9 cellular contexts compared by ENCODE assay signal in genomic region chr12:59040651-59041050, GRCh38.
DNase-seq lines count a peak whose midpoint lies in the region; ATAC-seq and TF ChIP-seq lines count a peak whose summit lies in the region.
"Had no signal": no experiment of that assay in that cellular context is flagged by ENCODE, and none has a peak within 500 bp of the region (broad histone marks: within the 10 kb centered on the region; RNA-seq: fewer than 3 reads in every experiment).

No MANE protein-coding gene starts in this region.

- H3K27ac Mint-ChIP-seq in osteocyte (ENCODE audit: unreplicated experiment): peak overlapping the region; percentile 89

- peaks cover 6% of the 10 kb centered on the region for H3K9me3 Mint-ChIP-seq in osteocyte (ENCODE audit: unreplicated experiment)

- H3K4me3 Mint-ChIP-seq in osteocyte (ENCODE audit: unreplicated experiment): peak overlapping the region; percentile 10

- H3K4me3 ChIP-seq in NT2/D1 (ENCODE audit: insufficient read length, low read depth): no peak overlapping the region
- H3K4me3 ChIP-seq in esophagus (ENCODE audit: low read depth in 1 of 2, low read length in 2 of 2): no peak overlapping the region

- H3K9ac ChIP-seq in NT2/D1 (ENCODE audit: insufficient read length, low read depth): peak overlapping the region; percentile 2

- ATAC-seq in HG02610 (IDR thresholded peaks at IDR 0.05; ENCODE audit: unreplicated experiment): no peak

- WGBS in esophagus, 2 donors: 7 to 28% methylated on average over 1 of the region's 1 CpG

- no peaks in the 10 kb centered on the region for H3K9me3 ChIP-seq in NT2/D1 (ENCODE audit: insufficient read depth, low read length)
- no peaks in the 10 kb centered on the region for H3K9me3 ChIP-seq in esophagus (ENCODE audit: control insufficient read depth in 2 of 2, insufficient read depth in 1 of 2, low read depth in 1 of 2, low read length in 1 of 2)

- no peaks in the 10 kb centered on the region for H3K36me3 Mint-ChIP-seq in osteocyte (ENCODE audit: unreplicated experiment)

- DNase-seq in COR-L47 (lab: John Stamatoyannopoulos, UW) (peak; percentile 29), NT2/D1 (ENCODE audit: low read depth, low spot score) (peak; percentile 78), osteocyte (ENCODE audit: extremely low spot score, unreplicated experiment) (no peak), GM10266 (ENCODE audit: extremely low spot score) (no peak), NCI-H1930 (lab: John Stamatoyannopoulos, UW) (no peak), cerebellum (ENCODE audit: low spot score) (no peak)
- DNase-seq: NCI-H510A treated with DMSO at 0.1 percent for 48 hours had no signal

- peak overlapping the region; percentile 51 to 80 for H3K27ac ChIP-seq in esophagus (ENCODE audit: low read depth in 2 of 2, low read length in 1 of 2)

- no peak for TF ChIP-seq CTCF in osteocyte (IDR thresholded peaks at IDR 0.05)
- TF ChIP-seq CTCF in GM10266 (IDR thresholded peaks at IDR 0.05; ENCODE audit: control insufficient read depth, insufficient read depth, low read depth, missing control alignments): no peak

- H3K27me3 ChIP-seq in NT2/D1 (ENCODE audit: insufficient read depth, insufficient read length): no peaks in the 10 kb centered on the region
- H3K27me3 ChIP-seq in esophagus (ENCODE audit: control insufficient read depth in 1 of 2, insufficient read depth in 2 of 2, low read length in 2 of 2): no peaks in the 10 kb centered on the region

- H3K36me3 ChIP-seq in NT2/D1 (ENCODE audit: insufficient read depth, insufficient read length, low read length): no peaks in the 10 kb centered on the region
- no peaks in the 10 kb centered on the region for H3K36me3 ChIP-seq in esophagus (ENCODE audit: control insufficient read depth in 2 of 2, insufficient read depth in 2 of 2, low read length in 1 of 2)

- no peaks in the 10 kb centered on the region for H3K4me1 ChIP-seq in NT2/D1 (ENCODE audit: insufficient read depth, insufficient read length)
- no peaks in the 10 kb centered on the region for H3K4me1 ChIP-seq in esophagus (ENCODE audit: control insufficient read depth in 2 of 2, insufficient read depth in 2 of 2, low read length in 1 of 2)

- H3K27me3 Mint-ChIP-seq in osteocyte (ENCODE audit: unreplicated experiment): no peaks in the 10 kb centered on the region

- H3K4me1 Mint-ChIP-seq in osteocyte (ENCODE audit: unreplicated experiment): peaks cover 66% of the 10 kb centered on the region

Comparison
In these comparisons a context has a peak if more than half of its experiments do, and no peak if none do; other contexts are left out.
1. DNase-seq: peak in COR-L47 (single experiment) and NT2/D1 (single experiment); none in osteocyte (single experiment), GM10266 (single experiment), NCI-H1930 (0 of 2) and cerebellum (single experiment).